7 cellular contexts compared by ENCODE assay signal in genomic region chr1:16644179-16645043, GRCh38. TPM values are rescaled to one million over a fixed set of nuclear protein-coding genes. Genes with fewer than 3 reads are reported as not detected.
DNase-seq lines count a peak whose midpoint lies in the region; ATAC-seq and TF ChIP-seq lines count a peak whose summit lies in the region.

No MANE protein-coding gene starts in this region.

- TF ChIP-seq CTCF in astrocyte of the cerebellum (IDR thresholded peaks at IDR 0.05; ENCODE audit: low read depth, low read length, missing control alignments): peak; percentile 73

- in situ Hi-C loops in astrocyte of the cerebellum (cut with HindIII; ENCODE audit: low sequenced_read_pairs): no loop called here

- DNase-seq in NCI-H187 (lab: John Stamatoyannopoulos, UW) (peak; percentile 92), T-helper 2 cell (peak; percentile 97 to 100 (median 99)), astrocyte of the cerebellum (ENCODE audit: low read depth) (peak; percentile 94), hippocampal formation (lab: John Stamatoyannopoulos, UW) (peak; percentile 90 to 98), renal cortical epithelial cell (ENCODE audit: low read depth) (peak; percentile 76)

- H3K4me3 ChIP-seq in astrocyte of the cerebellum (ENCODE audit: low read depth, low read length): peak overlapping the region; percentile 62

- ATAC-seq in GM18508 (IDR thresholded peaks at IDR 0.05; ENCODE audit: insufficient read depth, unreplicated experiment): peak; percentile 41
- ATAC-seq in HG02970 (IDR thresholded peaks at IDR 0.05; ENCODE audit: low FRiP score, unreplicated experiment): peak; percentile 77

RNA-seq across cellular contexts. Expression of gene RNU1-3, which starts 22.3 kb away (rescaled TPM):
- under 0.01 TPM in 2 replicates for total RNA-seq in renal cortical epithelial cell

RNA-seq across cellular contexts. Expression of gene NBPF1, which starts 31.0 kb away (rescaled TPM):
- total RNA-seq in renal cortical epithelial cell: 8.3 and 41.8 TPM in 2 replicates

Comparison
In these comparisons a context has a peak if more than half of its experiments do, and no peak if none do; other contexts are left out.
1. Peak in every context shown above with its lines: DNase-seq, ATAC-seq and H3K4me3 ChIP-seq.